1 cellular context compared by ENCODE assay signal in genomic region chr4:102355748-102356147, GRCh38.
TF ChIP-seq lines count a peak whose summit lies in the region.

No MANE protein-coding gene starts in this region.

TF ChIP-seq in K562, 482 proteins besides CTCF, POLR2A, EP300 and RAD21 (continued from another document and continues in another):
- 0 out of 4 replicates have a peak, but pooled peaks of 1 of the 2 experiments have one; percentile 44 for TF ChIP-seq ZMIZ1 (IDR thresholded peaks at IDR 0.05; ENCODE audit: low read depth in 2 of 2, low read length in 2 of 2)
- TF ChIP-seq CHAMP1 (IDR thresholded peaks at IDR 0.05): no peak
- TF ChIP-seq CREM (IDR thresholded peaks at IDR 0.05; ENCODE audit: low read depth): no peak
- no peak for TF ChIP-seq GTF2E2 (tag; IDR thresholded peaks at IDR 0.05)
- TF ChIP-seq ZKSCAN8 (CRISPR knock-in tag; IDR thresholded peaks at IDR 0.05): no peak
- TF ChIP-seq ZNF140 (CRISPR knock-in tag; IDR thresholded peaks at IDR 0.05): no peak
- no peak for TF ChIP-seq RBFOX2 (IDR thresholded peaks at IDR 0.05; ENCODE audit: low read depth, low read length)
- no peak for TF ChIP-seq MEF2D (tag; conservative IDR thresholded peaks at IDR 0.05; ENCODE audit: low read depth)
- TF ChIP-seq BHLHE40 (IDR thresholded peaks at IDR 0.05; ENCODE audit: low read length): no peak
- TF ChIP-seq OTX1 (CRISPR knock-in tag; IDR thresholded peaks at IDR 0.05): no peak
- no peak for TF ChIP-seq E4F1 (CRISPR knock-in tag; IDR thresholded peaks at IDR 0.05; ENCODE audit: borderline replicate concordance)
- TF ChIP-seq ZNF318 (IDR thresholded peaks at IDR 0.05; ENCODE audit: borderline replicate concordance in 1 of 2, low read depth in 1 of 2): no peak
- TF ChIP-seq ZNF57 (CRISPR knock-in tag; IDR thresholded peaks at IDR 0.05): no peak
- TF ChIP-seq ZNF124 (CRISPR knock-in tag; IDR thresholded peaks at IDR 0.05): no peak
- TF ChIP-seq HMBOX1 (IDR thresholded peaks at IDR 0.05): no peak
- no peak for TF ChIP-seq MLX (CRISPR knock-in tag; conservative IDR thresholded peaks at IDR 0.05)
- no peak for TF ChIP-seq ZNF79 (CRISPR knock-in tag; IDR thresholded peaks at IDR 0.05; ENCODE audit: low read depth)
- TF ChIP-seq STAT5B (CRISPR knock-in tag; IDR thresholded peaks at IDR 0.05): no peak
- TF ChIP-seq CREB3L1 (IDR thresholded peaks at IDR 0.05; ENCODE audit: borderline replicate concordance, low read depth): no peak
- TF ChIP-seq NCOR1 (IDR thresholded peaks at IDR 0.05): peak; percentile 93
- no peak for TF ChIP-seq SAP30 (IDR thresholded peaks at IDR 0.05; ENCODE audit: borderline replicate concordance, insufficient read depth, low read depth, low read length, poor library complexity, severe bottlenecking)
- no peak for TF ChIP-seq KLF13 (tag; IDR thresholded peaks at IDR 0.05; ENCODE audit: borderline replicate concordance, low read depth)
- TF ChIP-seq KLF1 (tag; IDR thresholded peaks at IDR 0.05): no peak
- no peak for TF ChIP-seq CAMTA2 (CRISPR knock-in tag; conservative IDR thresholded peaks at IDR 0.05)
- TF ChIP-seq ZKSCAN1 (IDR thresholded peaks at IDR 0.05; ENCODE audit: low read depth, low read length): no peak
- TF ChIP-seq NUFIP1 (IDR thresholded peaks at IDR 0.05; ENCODE audit: partially characterized antibody): no peak
- TF ChIP-seq ATF7 (IDR thresholded peaks at IDR 0.05): peak; percentile 23; the same call in 1 of the 2 replicates
